1 cellular context compared by ENCODE assay signal in the genomic region with DNA sequence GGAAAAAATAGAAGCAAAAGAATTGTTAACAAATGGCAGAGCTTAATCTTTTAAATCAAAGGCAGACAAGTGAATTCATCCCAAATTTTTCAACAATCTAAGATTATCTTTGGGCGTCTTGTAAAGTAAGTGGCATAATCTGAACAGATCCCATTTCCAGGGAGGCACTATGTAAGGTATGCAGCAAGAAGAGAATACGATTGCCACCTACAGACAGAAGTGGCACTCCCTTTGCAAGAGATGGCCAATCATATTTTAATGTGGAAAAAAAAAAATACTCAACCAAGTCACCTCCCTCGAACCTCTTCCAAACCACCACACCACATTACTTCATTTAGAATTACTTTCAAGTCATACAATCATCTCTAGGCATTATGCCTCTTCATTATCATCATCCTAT.
TF ChIP-seq lines count a peak whose summit lies in the region.

No MANE protein-coding gene starts in this region.

TF ChIP-seq in SK-N-SH treated with all-trans-retinoic acid at 6 μM for 48 hours, 23 proteins besides CTCF, POLR2A, EP300 and RAD21:
- TF ChIP-seq, protein P1, sequence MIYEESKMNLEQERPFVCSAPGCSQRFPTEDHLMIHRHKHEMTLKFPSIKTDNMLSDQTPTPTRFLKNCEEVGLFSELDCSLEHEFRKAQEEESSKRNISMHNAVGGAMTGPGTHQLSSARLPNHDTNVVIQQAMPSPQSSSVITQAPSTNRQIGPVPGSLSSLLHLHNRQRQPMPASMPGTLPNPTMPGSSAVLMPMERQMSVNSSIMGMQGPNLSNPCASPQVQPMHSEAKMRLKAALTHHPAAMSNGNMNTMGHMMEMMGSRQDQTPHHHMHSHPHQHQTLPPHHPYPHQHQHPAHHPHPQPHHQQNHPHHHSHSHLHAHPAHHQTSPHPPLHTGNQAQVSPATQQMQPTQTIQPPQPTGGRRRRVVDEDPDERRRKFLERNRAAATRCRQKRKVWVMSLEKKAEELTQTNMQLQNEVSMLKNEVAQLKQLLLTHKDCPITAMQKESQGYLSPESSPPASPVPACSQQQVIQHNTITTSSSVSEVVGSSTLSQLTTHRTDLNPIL (CRISPR knock-in tag; IDR thresholded peaks at IDR 0.05; ENCODE audit: low read depth) = no peak
- TF ChIP-seq SNAI2 (CRISPR knock-in tag; IDR thresholded peaks at IDR 0.05) (no peak), ZNF8 (CRISPR knock-in tag; IDR thresholded peaks at IDR 0.05) (no peak), OSR1 (CRISPR knock-in tag; IDR thresholded peaks at IDR 0.05) (no peak), PPARA (CRISPR knock-in tag; IDR thresholded peaks at IDR 0.05; ENCODE audit: borderline replicate concordance) (no peak), ESRRG (CRISPR knock-in tag; IDR thresholded peaks at IDR 0.05) (no peak)
TF ChIP-seq in SK-N-SH treated with all-trans-retinoic acid at 6 μM for 48 hours: peak in this region for 0.
